In the genomic region with DNA sequence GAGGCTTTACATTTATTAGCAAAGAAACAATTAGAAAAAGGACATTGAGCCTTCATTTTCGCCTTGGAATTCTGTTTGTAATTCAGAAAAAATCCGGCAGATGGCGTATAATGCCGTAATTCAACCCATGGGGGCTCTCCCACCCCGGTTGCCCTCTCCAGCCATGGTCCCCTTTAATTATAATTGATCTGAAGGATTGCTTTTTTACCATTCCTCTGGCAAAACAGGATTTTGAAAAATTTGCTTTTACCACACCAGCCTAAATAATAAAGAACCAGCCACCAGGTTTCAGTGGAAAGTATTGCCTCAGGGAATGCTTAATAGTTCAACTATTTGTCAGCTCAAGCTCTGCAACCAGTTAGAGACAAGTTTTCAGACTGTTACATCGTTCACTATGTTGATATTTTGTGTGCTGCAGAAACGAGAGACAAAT, we compare ENCODE assay signal across 12 cellular contexts. TPM values are rescaled to one million over a fixed set of nuclear protein-coding genes. Genes with fewer than 3 reads are reported as not detected.
A peak's percentile ranks its signal among the peaks of the same experiment; 100 is the strongest.
DNase-seq lines count a peak whose midpoint lies in the region; ATAC-seq and TF ChIP-seq lines count a peak whose summit lies in the region.
"Not testable (repeated sequence)": the region's sequence is repeated elsewhere in the genome, so short reads cannot be mapped to it uniquely, and the experiment has no call there.
"Had no signal": no experiment of that assay in that cellular context is flagged by ENCODE, and none has a peak within 500 bp of the region (broad histone marks: within the 10 kb centered on the region; RNA-seq: fewer than 3 reads in every experiment).

No MANE protein-coding gene starts in this region.

- DNase-seq in CD4-positive, alpha-beta T cell = peak in 1 of 10 experiments; percentile 14
- peak; percentile 24 for DNase-seq in H9
- DNase-seq in NCI-H82 (lab: John Stamatoyannopoulos, UW) = peak; percentile 57
- peak; percentile 16 for DNase-seq in activated CD8-positive, alpha-beta T cell treated with anti-CD3 and anti-CD28 coated beads for 36 hours
- not testable (repeated sequence) for DNase-seq in colonic mucosa; right atrium auricular region (ENCODE audit: low spot score); transverse colon

- H2BK120ac ChIP-seq in H9 (ENCODE audit: low read depth, low read length, poor library complexity, severe bottlenecking) = not testable (repeated sequence)

- not testable (repeated sequence) for H2BK12ac ChIP-seq in H9 (ENCODE audit: insufficient read length, low read depth, low read length)

- not testable (repeated sequence) for H2AFZ ChIP-seq in H9 (ENCODE audit: low read length); neural cell (ENCODE audit: low read depth, low read length)

- H3K23me2 ChIP-seq in H9 (ENCODE audit: insufficient read length, low read depth, low read length, poor library complexity, severe bottlenecking) = not testable (repeated sequence)

- H2BK15ac ChIP-seq in H9 (ENCODE audit: low read depth, low read length) = not testable (repeated sequence)

- TF ChIP-seq EP300 in neural cell (conservative IDR thresholded peaks at IDR 0.05; ENCODE audit: poor library complexity, severe bottlenecking); transverse colon (IDR thresholded peaks at IDR 0.05; ENCODE audit: low read depth): not testable (repeated sequence)

- H3K4me1 ChIP-seq in H9 (ENCODE audit: insufficient read depth, low read length) (peaks cover 14% of the 10 kb centered on the region; the same call in 1 of the 2 replicates), transverse colon (peaks cover 0 to 24% (median 3%) of the 10 kb centered on the region in 4 donors)
- H3K4me1 ChIP-seq in colonic mucosa, right atrium auricular region: not testable (repeated sequence)

- not testable (repeated sequence) for H3K9me3 ChIP-seq in CD4-positive, alpha-beta T cell (ENCODE audit: control insufficient read depth, low read length); H9 (ENCODE audit: control insufficient read depth, low read depth, low read length); colonic mucosa; right atrium auricular region; neural cell (ENCODE audit: low read length); transverse colon

- H3K4me3 ChIP-seq in colonic mucosa; right atrium auricular region; neural cell (ENCODE audit: low read length); transverse colon: not testable (repeated sequence)

- H3K4me3 Mint-ChIP-seq in CD4-positive, alpha-beta T cell; H9; activated CD8-positive, alpha-beta T cell treated with anti-CD3 and anti-CD28 coated beads for 36 hours: not testable (repeated sequence)

- intact Hi-C loops in CD4-positive, alpha-beta T cell (cut with DNase I, micrococcal nuclease) = loop anchor here (5.0 kb wide), 2 partner anchors 305 to 415 kb away; no protein-coding TSS in a partner anchor
- intact Hi-C loops in activated CD8-positive, alpha-beta T cell treated with anti-CD3 and anti-CD28 coated beads for 36 hours (cut with micrococcal nuclease) = loop anchor here (5.0 kb wide), 2 partner anchors 50 to 310 kb away; no protein-coding TSS in a partner anchor
- intact Hi-C loops in colonic mucosa (cut with DNase I) = loop anchor here (5.0 to 10.0 kb wide), 2 partner anchors 227 to 305 kb away; no protein-coding TSS in a partner anchor
- intact Hi-C loops in transverse colon (cut with DNase I; ENCODE audit: low total_unique reads) = not testable (repeated sequence)

- POLR2A ChIA-PET in CD4-positive, alpha-beta T cell (lab: Charles Lee); activated CD8-positive, alpha-beta T cell treated with anti-CD3 and anti-CD28 coated beads for 36 hours (lab: Charles Lee): not testable (repeated sequence)

- H4K91ac ChIP-seq in H9 (ENCODE audit: insufficient read length, low read depth, low read length) = not testable (repeated sequence)

- H3K27me3 ChIP-seq in CD4-positive, alpha-beta T cell (ENCODE audit: control insufficient read depth, insufficient read depth, low read length); H9 (ENCODE audit: insufficient read depth, low read length); colonic mucosa; right atrium auricular region; neural cell (ENCODE audit: insufficient read depth, low read depth, low read length); transverse colon: not testable (repeated sequence)

- not testable (repeated sequence) for H3T11ph ChIP-seq in H9 (ENCODE audit: low read length)

- CTCF ChIA-PET in CD4-positive, alpha-beta T cell (lab: Charles Lee) = not testable (repeated sequence)
- CTCF ChIA-PET in activated CD8-positive, alpha-beta T cell treated with anti-CD3 and anti-CD28 coated beads for 36 hours (lab: Charles Lee) = interaction anchor here (0.9 to 1.8 kb wide), 2 partner anchors 304 to 309 kb away, joined by 3 to 4 read pairs; no protein-coding TSS in a partner anchor

- not testable (repeated sequence) for H3K36me3 ChIP-seq in colonic mucosa; right atrium auricular region; neural cell (ENCODE audit: insufficient read depth, low read length); transverse colon

- H3K9ac ChIP-seq in H9 (ENCODE audit: extremely low read depth, insufficient read length, low read length); colonic mucosa (ENCODE audit: low read depth in 2 of 2, low read length in 2 of 2); neural cell (ENCODE audit: low read length): not testable (repeated sequence)

- not testable (repeated sequence) for H3K79me2 ChIP-seq in H9 (ENCODE audit: insufficient read depth, low read length); neural cell (replicated peaks; ENCODE audit: insufficient read depth, low read length)

- H3K79me1 ChIP-seq in H9 (ENCODE audit: insufficient read depth, low read depth, low read length, poor library complexity, severe bottlenecking) = not testable (repeated sequence)

- not testable (repeated sequence) for H3K36me3 Mint-ChIP-seq in CD4-positive, alpha-beta T cell (ENCODE audit: low read depth); H9 (ENCODE audit: insufficient read depth in 1 of 3, low read depth in 3 of 3); activated CD8-positive, alpha-beta T cell treated with anti-CD3 and anti-CD28 coated beads for 36 hours (ENCODE audit: low read depth)

- H3K4me2 ChIP-seq in H9 (ENCODE audit: insufficient read depth, insufficient read length, low read length); neural cell (ENCODE audit: low read length): not testable (repeated sequence)

- not testable (repeated sequence) for ATAC-seq in CD4-positive, alpha-beta T cell (ENCODE audit: poor library complexity); activated CD8-positive, alpha-beta T cell treated with anti-CD3 and anti-CD28 coated beads for 36 hours

- TF ChIP-seq CTCF in CD4-positive, alpha-beta T cell (IDR thresholded peaks at IDR 0.05) = peak; percentile 70
- peak; percentile 69 for TF ChIP-seq CTCF in H9 (conservative IDR thresholded peaks at IDR 0.05)
- TF ChIP-seq CTCF in activated CD8-positive, alpha-beta T cell treated with anti-CD3 and anti-CD28 coated beads for 36 hours (IDR thresholded peaks at IDR 0.05) = peak; percentile 86
- TF ChIP-seq CTCF in colonic mucosa (IDR thresholded peaks at IDR 0.05) = peak; percentile 56
- TF ChIP-seq CTCF in right atrium auricular region (IDR thresholded peaks at IDR 0.05) = peak; percentile 63 to 84
- peak; percentile 68 for TF ChIP-seq CTCF in neural cell (IDR thresholded peaks at IDR 0.05; ENCODE audit: poor library complexity, severe bottlenecking)
- peak; percentile 50 to 69 (median 61) for TF ChIP-seq CTCF in transverse colon (IDR thresholded peaks at IDR 0.05)

- not testable (repeated sequence) for H3F3A ChIP-seq in neural cell (ENCODE audit: insufficient read depth, low read length, poor library complexity, severe bottlenecking)

- no CpG with 5 or more reads among the region's 7 CpGs for WGBS in H9 (ENCODE audit: extremely low coverage, insufficient read length, low lambda C conversion rate)
- WGBS in transverse colon (ENCODE audit: low coverage in 1 of 2), 2 donors = 5 to 6% methylated on average over 2 to 7 of the region's 7 CpGs

- not testable (repeated sequence) for H2BK20ac ChIP-seq in H9 (ENCODE audit: low read depth, low read length, poor library complexity, severe bottlenecking)

- not testable (repeated sequence) for TF ChIP-seq POLR2A in transverse colon (IDR thresholded peaks at IDR 0.05)

- H3K56ac ChIP-seq in H9 (ENCODE audit: insufficient read length, low read depth, low read length) = not testable (repeated sequence)

- H3K27me3 Mint-ChIP-seq in CD4-positive, alpha-beta T cell; activated CD8-positive, alpha-beta T cell treated with anti-CD3 and anti-CD28 coated beads for 36 hours: not testable (repeated sequence)
- H3K27me3 Mint-ChIP-seq in H9 (ENCODE audit: low read depth) = peaks cover 20% of the 10 kb centered on the region

- H3K27ac ChIP-seq in CD4-positive, alpha-beta T cell (ENCODE audit: low read depth, low read length); H9 (ENCODE audit: insufficient read length, low read depth, low read length); colonic mucosa; right atrium auricular region; neural cell (ENCODE audit: low read length); transverse colon: not testable (repeated sequence)

- H3K23ac ChIP-seq in H9 (ENCODE audit: insufficient read length, low read depth, low read length) = not testable (repeated sequence)

- in situ Hi-C loops in transverse colon (cut with MboI; ENCODE audit: low pct_ligation_motif_present in 1 of 4, low pct_unique_long_range_greater_than_20kb in 1 of 4, low sequenced_read_pairs in 3 of 4) = loop anchor here in 2 of 4 donors (10.0 to 25.0 kb wide), 3 partner anchors 53 to 295 kb away; partner anchors contain the start of gene DERL3 (in 1 of the 2)

- H2AK5ac ChIP-seq in H9 (ENCODE audit: insufficient read length, low read length) = not testable (repeated sequence)

- H3K18ac ChIP-seq in H9 (ENCODE audit: insufficient read length, low read depth, low read length) = not testable (repeated sequence)

- H3K27ac Mint-ChIP-seq in CD4-positive, alpha-beta T cell; H9; activated CD8-positive, alpha-beta T cell treated with anti-CD3 and anti-CD28 coated beads for 36 hours: not testable (repeated sequence)

- not testable (repeated sequence) for H4K8ac ChIP-seq in H9 (replicated peaks; ENCODE audit: insufficient read length, low read depth, low read length)

- H3K4ac ChIP-seq in H9 (ENCODE audit: low read depth, low read length) = not testable (repeated sequence)

- TF ChIP-seq RAD21 in neural cell (conservative IDR thresholded peaks at IDR 0.05) = peak; percentile 65

- not testable (repeated sequence) for H4K20me1 ChIP-seq in H9 (ENCODE audit: control insufficient read depth, insufficient read depth, insufficient read length); neural cell (ENCODE audit: insufficient read depth)

- not testable (repeated sequence) for H3K9me2 ChIP-seq in neural cell (ENCODE audit: insufficient read depth, low read length)

- H4K5ac ChIP-seq in H9 (ENCODE audit: insufficient read length, low read depth, low read length) = not testable (repeated sequence)

- not testable (repeated sequence) for H3K9me3 Mint-ChIP-seq in CD4-positive, alpha-beta T cell; H9; activated CD8-positive, alpha-beta T cell treated with anti-CD3 and anti-CD28 coated beads for 36 hours

- not testable (repeated sequence) for H2BK5ac ChIP-seq in H9 (ENCODE audit: insufficient read length, low read length)

- H3K14ac ChIP-seq in H9 (ENCODE audit: insufficient read depth, low read length) = not testable (repeated sequence)

- H3K4me1 Mint-ChIP-seq in CD4-positive, alpha-beta T cell (ENCODE audit: low read depth); activated CD8-positive, alpha-beta T cell treated with anti-CD3 and anti-CD28 coated beads for 36 hours (ENCODE audit: low read depth): not testable (repeated sequence)
- peaks cover 26% of the 10 kb centered on the region in 2 experiments for H3K4me1 Mint-ChIP-seq in H9

RNA-seq across cellular contexts. Expression of gene IGLL1, which starts 38.2 kb away (rescaled TPM):
- total RNA-seq in CD4-positive, alpha-beta T cell = not detected
- total RNA-seq in H9 (2021) (not detected in 2 replicates), colonic mucosa (not detected), right atrium auricular region (not detected), transverse colon (not detected)
- not detected for total RNA-seq in activated CD8-positive, alpha-beta T cell treated with anti-CD3 and anti-CD28 coated beads for 36 hours
- not detected in 2 replicates for polyA plus RNA-seq in neural cell
- not detected in 2 replicates for polyA minus RNA-seq in neural cell
- total RNA-seq: activated T-helper 17 cell treated with anti-CD3 and anti-CD28 coated beads, Interleukin-2, amount 50 U/mL, for 72 hours; mesenteric fat pad; skeletal muscle tissue; urinary bladder had no signal
- polyA plus RNA-seq: urinary bladder had no signal
